In genomic region chr9:136954270-136955083, GRCh38 we compare ENCODE assay signal across 17 cellular contexts. TPM values are rescaled to one million over a fixed set of nuclear protein-coding genes. Genes with fewer than 3 reads are reported as not detected.
A peak's percentile ranks its signal among the peaks of the same experiment; 100 is the strongest.
DNase-seq lines count a peak whose midpoint lies in the region; ATAC-seq and TF ChIP-seq lines count a peak whose summit lies in the region.
"Had no signal": no experiment of that assay in that cellular context is flagged by ENCODE, and none has a peak within 500 bp of the region (broad histone marks: within the 10 kb centered on the region; RNA-seq: fewer than 3 reads in every experiment).

No MANE protein-coding gene starts in this region.

- CTCF ChIA-PET in CD4-positive, alpha-beta T cell (lab: Charles Lee), result no interaction called here
- CTCF ChIA-PET in HEK293 (lab: Yijun Ruan, JAX), result interaction anchor here (1.0 to 1.6 kb wide), 4 partner anchors 9 to 81 kb away, joined by 3 to 6 read pairs (median 4); partner anchors contain the start of genes C8G and PAXX

- peak overlapping the region; percentile 39 for H3K4me3 Mint-ChIP-seq in CD4-positive, alpha-beta T cell
- no peak overlapping the region for H3K4me3 Mint-ChIP-seq in nephron progenitor cell

- H3K36me3 ChIP-seq in HEK293 (ENCODE audit: control insufficient read depth in 2 of 2, insufficient read depth in 1 of 2, low read length in 2 of 2), result no peaks in the 10 kb centered on the region

- H3K4me3 ChIP-seq in HEK293 (ENCODE audit: low read depth, low read length), result no peak overlapping the region
- H3K4me3 ChIP-seq: SK-N-MC had no signal

- H3K27me3 Mint-ChIP-seq in CD4-positive, alpha-beta T cell, result no peaks in the 10 kb centered on the region
- peaks cover 24% of the 10 kb centered on the region for H3K27me3 Mint-ChIP-seq in nephron progenitor cell (ENCODE audit: low read depth, poor library complexity)

- no peaks in the 10 kb centered on the region for H3K36me3 Mint-ChIP-seq in CD4-positive, alpha-beta T cell (ENCODE audit: low read depth)
- no peaks in the 10 kb centered on the region for H3K36me3 Mint-ChIP-seq in nephron progenitor cell (ENCODE audit: low read depth)

- H3K4me1 ChIP-seq in HEK293 (ENCODE audit: control insufficient read depth, insufficient read depth, low read length), result no peaks in the 10 kb centered on the region; the same call in 1 of the 2 replicates

- no peak overlapping the region for H3K27ac Mint-ChIP-seq in CD4-positive, alpha-beta T cell
- no peak overlapping the region for H3K27ac Mint-ChIP-seq in nephron progenitor cell

- H3K4me1 Mint-ChIP-seq in CD4-positive, alpha-beta T cell (ENCODE audit: low read depth), result peaks cover 5% of the 10 kb centered on the region
- no peaks in the 10 kb centered on the region for H3K4me1 Mint-ChIP-seq in nephron progenitor cell

- no peaks in the 10 kb centered on the region for H3K27me3 ChIP-seq in CD4-positive, alpha-beta T cell (ENCODE audit: control insufficient read depth, insufficient read depth, low read length)

- TF ChIP-seq CTCF in CD4-positive, alpha-beta T cell (IDR thresholded peaks at IDR 0.05), result no peak
- TF ChIP-seq CTCF in HEK293 (tag by site-specific recombination; IDR thresholded peaks at IDR 0.05) (no peak), nephron progenitor cell (IDR thresholded peaks at IDR 0.05) (no peak)

- no peak for DNase-seq in CD4-positive, alpha-beta T cell
- peak; percentile 1 for DNase-seq in nephron progenitor cell
- no peak for DNase-seq in NCI-H82 treated with DMSO at 0.1 percent for 48 hours (lab: John Stamatoyannopoulos, UW; ENCODE audit: unreplicated experiment)
- DNase-seq in NCI-H446 (lab: John Stamatoyannopoulos, UW), result no peak
- DNase-seq: AML-193; DMS79; GOT3; KBM-7; NCI-H1105; NCI-H2081; NCI-H2171 treated with DMSO at 0.1 percent for 48 hours; NCI-H446 treated with DMSO at 0.1 percent for 48 hours; NK-92 treated with Interleukin-12 subunit alpha and Interleukin-12 subunit beta, amount 100 ng/mL, for 24 hours; SHP77 had no signal

- no peak overlapping the region for H3K27ac ChIP-seq in CD4-positive, alpha-beta T cell (ENCODE audit: low read depth, low read length)
- H3K27ac ChIP-seq in HEK293 (ENCODE audit: extremely low read depth, low read depth, low read length), result no peak overlapping the region
- H3K27ac ChIP-seq: C4-2B, SK-N-MC had no signal

- peaks cover 2% of the 10 kb centered on the region for H3K9me3 Mint-ChIP-seq in CD4-positive, alpha-beta T cell
- H3K9me3 Mint-ChIP-seq in nephron progenitor cell, result peaks cover 9% of the 10 kb centered on the region

- POLR2A ChIA-PET in CD4-positive, alpha-beta T cell (lab: Charles Lee), result no interaction called here
- POLR2A ChIA-PET in HEK293 (lab: Yijun Ruan, JAX), result interaction anchor here (0.5 kb wide), 1 partner anchor 16 kb away, joined by 5 read pairs; no protein-coding TSS in a partner anchor

- no peaks in the 10 kb centered on the region for H3K9me3 ChIP-seq in CD4-positive, alpha-beta T cell (ENCODE audit: control insufficient read depth, low read length)
- no peaks in the 10 kb centered on the region for H3K9me3 ChIP-seq in HEK293 (ENCODE audit: control insufficient read depth, insufficient read depth, low read depth, low read length)

- intact Hi-C loops in CD4-positive, alpha-beta T cell (cut with DNase I, micrococcal nuclease), result loop anchor here in 1 of 2 experiments (10.0 kb wide), 1 partner anchor 830 kb away; no protein-coding TSS in a partner anchor

- ATAC-seq in CD4-positive, alpha-beta T cell (ENCODE audit: poor library complexity), result no peak

TF ChIP-seq in HEK293, 187 proteins besides CTCF, POLR2A, EP300 and RAD21:
- TF ChIP-seq HIC1 (tag by site-specific recombination; IDR thresholded peaks at IDR 0.05) (peak; percentile 56; the same call in 1 of the 2 replicates), ZBTB7A (tag by site-specific recombination; IDR thresholded peaks at IDR 0.05; ENCODE audit: low read depth) (no peak)

RNA-seq across cellular contexts. Expression of gene LCN12, which starts 2.4 kb away (rescaled TPM):
- total RNA-seq in CD4-positive, alpha-beta T cell, result 1 to 10 TPM; 1.3 to 1.5 TPM

RNA-seq across cellular contexts. Expression of gene C8G, which starts 9.4 kb away (rescaled TPM):
- not detected for total RNA-seq in CD4-positive, alpha-beta T cell

RNA-seq across cellular contexts. Expression of gene FBXW5, which starts 9.9 kb away (rescaled TPM):
- 10 to 100 TPM; 41.0 to 41.7 TPM for total RNA-seq in CD4-positive, alpha-beta T cell

RNA-seq across cellular contexts. Expression of gene PTGDS, which starts 22.8 kb away (rescaled TPM):
- 10 to 100 TPM; 40.6 to 41.0 TPM for total RNA-seq in CD4-positive, alpha-beta T cell

RNA-seq across cellular contexts. Expression of gene LCNL1, which starts 28.3 kb away (rescaled TPM):
- total RNA-seq in CD4-positive, alpha-beta T cell, result 1 to 10 TPM in 1 of 2 experiments, under 1 TPM in 1; 0.93 to 1.0 TPM
